Comparison of ENCODE assay signal across 1 cellular context in the genomic region with DNA sequence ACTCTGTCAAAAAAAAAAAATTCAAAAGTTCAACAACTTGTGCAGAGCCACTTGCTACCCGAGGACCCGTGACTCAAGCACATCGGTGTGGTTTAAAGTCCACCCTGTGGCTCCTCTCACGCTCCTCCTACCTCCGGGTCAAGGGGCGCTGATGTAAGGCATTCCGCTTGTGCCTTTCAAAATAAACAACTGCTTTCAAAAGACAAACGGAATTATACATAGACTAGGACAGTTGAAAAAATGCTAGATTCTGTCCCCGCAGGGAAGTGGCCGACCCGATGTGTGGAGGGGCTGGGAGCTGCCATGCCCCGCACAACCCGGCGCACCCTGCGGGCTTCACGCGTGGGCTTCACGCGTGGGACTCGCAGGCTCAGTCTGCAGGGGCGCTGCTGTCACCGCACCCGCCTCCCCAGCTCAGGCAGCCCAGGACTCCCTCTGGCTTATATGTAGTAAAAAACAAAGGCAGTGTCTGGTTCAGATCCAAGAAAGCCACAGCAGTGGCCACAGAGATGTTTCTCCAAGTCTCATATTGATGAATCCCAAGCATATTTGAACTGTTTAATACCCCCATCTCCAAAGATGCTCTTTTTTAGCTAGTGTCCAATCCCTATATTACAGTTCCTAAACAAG.
TF ChIP-seq lines count a peak whose summit lies in the region.

No MANE protein-coding gene starts in this region.

TF ChIP-seq in HepG2, 621 proteins besides CTCF, POLR2A, EP300 and RAD21 (continued from another document and continues in another):
- TF ChIP-seq PREB (CRISPR knock-in tag; IDR thresholded peaks at IDR 0.05) (no peak), MLLT10 (CRISPR knock-in tag; IDR thresholded peaks at IDR 0.05) (no peak), GATA4 (IDR thresholded peaks at IDR 0.05; ENCODE audit: borderline replicate concordance, low read depth) (no peak), ZNF263 (CRISPR knock-in tag; IDR thresholded peaks at IDR 0.05) (no peak), ZNF737 (CRISPR knock-in tag; IDR thresholded peaks at IDR 0.05; ENCODE audit: borderline replicate concordance) (no peak), ZNF281 (CRISPR knock-in tag; IDR thresholded peaks at IDR 0.05; ENCODE audit: borderline replicate concordance) (0 out of 2 replicates have a peak, but pooled peaks have one; percentile 7), JUND (CRISPR knock-in tag; IDR thresholded peaks at IDR 0.05) (0 out of 2 replicates have a peak, but pooled peaks have one; percentile 64), ATF6 (CRISPR knock-in tag; conservative IDR thresholded peaks at IDR 0.05) (no peak), MZF1 (CRISPR knock-in tag; IDR thresholded peaks at IDR 0.05; ENCODE audit: borderline replicate concordance) (no peak), THAP11 (CRISPR knock-in tag; IDR thresholded peaks at IDR 0.05) (peak; percentile 38; the same call in 1 of the 2 replicates), ZNF367 (CRISPR knock-in tag; IDR thresholded peaks at IDR 0.05; ENCODE audit: borderline replicate concordance) (no peak), MTF2 (CRISPR knock-in tag; IDR thresholded peaks at IDR 0.05; ENCODE audit: borderline replicate concordance) (no peak), PHB2 (IDR thresholded peaks at IDR 0.05; ENCODE audit: partially characterized antibody) (no peak), ZNF460 (CRISPR knock-in tag; IDR thresholded peaks at IDR 0.05; ENCODE audit: borderline replicate concordance) (no peak), ZNF282 (IDR thresholded peaks at IDR 0.05; ENCODE audit: partially characterized antibody) (no peak), ARNT (IDR thresholded peaks at IDR 0.05) (no peak), ATF2 (CRISPR knock-in tag; IDR thresholded peaks at IDR 0.05) (peak; percentile 63; the same call in 1 of the 2 replicates), MIXL1 (CRISPR knock-in tag; IDR thresholded peaks at IDR 0.05) (no peak), SOX13 (IDR thresholded peaks at IDR 0.05) (no peak), SOX13 (CRISPR knock-in tag; conservative IDR thresholded peaks at IDR 0.05 in 1 of 2, IDR thresholded peaks at IDR 0.05 in 1 of 2) (peak in 1 of 2 experiments; percentile 74; a peak in 2 of 4 replicates), SALL2 (CRISPR knock-in tag; IDR thresholded peaks at IDR 0.05) (no peak), ZSCAN31 (CRISPR knock-in tag; IDR thresholded peaks at IDR 0.05; ENCODE audit: low read depth) (no peak; the same call in 1 of the 2 replicates), ESRRA (CRISPR knock-in tag; IDR thresholded peaks at IDR 0.05; ENCODE audit: low read depth) (no peak), RXRA (CRISPR knock-in tag; IDR thresholded peaks at IDR 0.05) (peak; percentile 59; the same call in 1 of the 2 replicates), HNF4A (CRISPR knock-in tag; IDR thresholded peaks at IDR 0.05) (peak; percentile 93), SYNCRIP (IDR thresholded peaks at IDR 0.05; ENCODE audit: insufficient read depth, low read depth, low read length) (no peak), ZNF766 (CRISPR knock-in tag; IDR thresholded peaks at IDR 0.05; ENCODE audit: borderline replicate concordance) (no peak), ZNF790 (CRISPR knock-in tag; IDR thresholded peaks at IDR 0.05; ENCODE audit: borderline replicate concordance) (no peak), ZBTB25 (CRISPR knock-in tag; IDR thresholded peaks at IDR 0.05) (peak; percentile 23; the same call in 1 of the 2 replicates), GPN1 (CRISPR knock-in tag; IDR thresholded peaks at IDR 0.05; ENCODE audit: borderline replicate concordance) (no peak), ZBTB38 (CRISPR knock-in tag; IDR thresholded peaks at IDR 0.05) (no peak), GZF1 (CRISPR knock-in tag; IDR thresholded peaks at IDR 0.05) (no peak)
- TF ChIP-seq, protein P1, sequence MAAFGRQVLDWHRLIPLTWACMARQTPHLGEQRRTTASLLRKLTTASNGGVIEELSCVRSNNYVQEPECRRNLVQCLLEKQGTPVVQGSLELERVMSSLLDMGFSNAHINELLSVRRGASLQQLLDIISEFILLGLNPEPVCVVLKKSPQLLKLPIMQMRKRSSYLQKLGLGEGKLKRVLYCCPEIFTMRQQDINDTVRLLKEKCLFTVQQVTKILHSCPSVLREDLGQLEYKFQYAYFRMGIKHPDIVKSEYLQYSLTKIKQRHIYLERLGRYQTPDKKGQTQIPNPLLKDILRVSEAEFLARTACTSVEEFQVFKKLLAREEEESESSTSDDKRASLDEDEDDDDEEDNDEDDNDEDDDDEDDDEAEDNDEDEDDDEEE (CRISPR knock-in tag; IDR thresholded peaks at IDR 0.05): no peak
- TF ChIP-seq, protein P2, sequence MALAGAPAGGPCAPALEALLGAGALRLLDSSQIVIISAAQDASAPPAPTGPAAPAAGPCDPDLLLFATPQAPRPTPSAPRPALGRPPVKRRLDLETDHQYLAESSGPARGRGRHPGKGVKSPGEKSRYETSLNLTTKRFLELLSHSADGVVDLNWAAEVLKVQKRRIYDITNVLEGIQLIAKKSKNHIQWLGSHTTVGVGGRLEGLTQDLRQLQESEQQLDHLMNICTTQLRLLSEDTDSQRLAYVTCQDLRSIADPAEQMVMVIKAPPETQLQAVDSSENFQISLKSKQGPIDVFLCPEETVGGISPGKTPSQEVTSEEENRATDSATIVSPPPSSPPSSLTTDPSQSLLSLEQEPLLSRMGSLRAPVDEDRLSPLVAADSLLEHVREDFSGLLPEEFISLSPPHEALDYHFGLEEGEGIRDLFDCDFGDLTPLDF (CRISPR knock-in tag; IDR thresholded peaks at IDR 0.05): no peak
- TF ChIP-seq, protein P3, sequence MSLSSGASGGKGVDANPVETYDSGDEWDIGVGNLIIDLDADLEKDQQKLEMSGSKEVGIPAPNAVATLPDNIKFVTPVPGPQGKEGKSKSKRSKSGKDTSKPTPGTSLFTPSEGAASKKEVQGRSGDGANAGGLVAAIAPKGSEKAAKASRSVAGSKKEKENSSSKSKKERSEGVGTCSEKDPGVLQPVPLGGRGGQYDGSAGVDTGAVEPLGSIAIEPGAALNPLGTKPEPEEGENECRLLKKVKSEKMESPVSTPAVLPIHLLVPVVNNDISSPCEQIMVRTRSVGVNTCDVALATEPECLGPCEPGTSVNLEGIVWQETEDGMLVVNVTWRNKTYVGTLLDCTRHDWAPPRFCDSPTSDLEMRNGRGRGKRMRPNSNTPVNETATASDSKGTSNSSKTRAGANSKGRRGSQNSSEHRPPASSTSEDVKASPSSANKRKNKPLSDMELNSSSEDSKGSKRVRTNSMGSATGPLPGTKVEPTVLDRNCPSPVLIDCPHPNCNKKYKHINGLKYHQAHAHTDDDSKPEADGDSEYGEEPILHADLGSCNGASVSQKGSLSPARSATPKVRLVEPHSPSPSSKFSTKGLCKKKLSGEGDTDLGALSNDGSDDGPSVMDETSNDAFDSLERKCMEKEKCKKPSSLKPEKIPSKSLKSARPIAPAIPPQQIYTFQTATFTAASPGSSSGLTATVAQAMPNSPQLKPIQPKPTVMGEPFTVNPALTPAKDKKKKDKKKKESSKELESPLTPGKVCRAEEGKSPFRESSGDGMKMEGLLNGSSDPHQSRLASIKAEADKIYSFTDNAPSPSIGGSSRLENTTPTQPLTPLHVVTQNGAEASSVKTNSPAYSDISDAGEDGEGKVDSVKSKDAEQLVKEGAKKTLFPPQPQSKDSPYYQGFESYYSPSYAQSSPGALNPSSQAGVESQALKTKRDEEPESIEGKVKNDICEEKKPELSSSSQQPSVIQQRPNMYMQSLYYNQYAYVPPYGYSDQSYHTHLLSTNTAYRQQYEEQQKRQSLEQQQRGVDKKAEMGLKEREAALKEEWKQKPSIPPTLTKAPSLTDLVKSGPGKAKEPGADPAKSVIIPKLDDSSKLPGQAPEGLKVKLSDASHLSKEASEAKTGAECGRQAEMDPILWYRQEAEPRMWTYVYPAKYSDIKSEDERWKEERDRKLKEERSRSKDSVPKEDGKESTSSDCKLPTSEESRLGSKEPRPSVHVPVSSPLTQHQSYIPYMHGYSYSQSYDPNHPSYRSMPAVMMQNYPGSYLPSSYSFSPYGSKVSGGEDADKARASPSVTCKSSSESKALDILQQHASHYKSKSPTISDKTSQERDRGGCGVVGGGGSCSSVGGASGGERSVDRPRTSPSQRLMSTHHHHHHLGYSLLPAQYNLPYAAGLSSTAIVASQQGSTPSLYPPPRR (CRISPR knock-in tag; IDR thresholded peaks at IDR 0.05; ENCODE audit: borderline replicate concordance): peak; percentile 45
- TF ChIP-seq, protein P4, sequence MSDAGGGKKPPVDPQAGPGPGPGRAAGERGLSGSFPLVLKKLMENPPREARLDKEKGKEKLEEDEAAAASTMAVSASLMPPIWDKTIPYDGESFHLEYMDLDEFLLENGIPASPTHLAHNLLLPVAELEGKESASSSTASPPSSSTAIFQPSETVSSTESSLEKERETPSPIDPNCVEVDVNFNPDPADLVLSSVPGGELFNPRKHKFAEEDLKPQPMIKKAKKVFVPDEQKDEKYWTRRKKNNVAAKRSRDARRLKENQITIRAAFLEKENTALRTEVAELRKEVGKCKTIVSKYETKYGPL (CRISPR knock-in tag; IDR thresholded peaks at IDR 0.05): no peak
